Comparison of ENCODE assay signal across 27 cellular contexts in genomic region chr9:12266758-12267157, GRCh38.
"Had no signal": no experiment of that assay in that cellular context is flagged by ENCODE, and none has a peak within 500 bp of the region (broad histone marks: within the 10 kb centered on the region; RNA-seq: fewer than 3 reads in every experiment).

No MANE protein-coding gene starts in this region.

- H3K4me3 ChIP-seq: colonic mucosa, coronary artery, dorsolateral prefrontal cortex, esophagus muscularis mucosa, esophagus squamous epithelium, gastrocnemius medialis, gastroesophageal sphincter, heart left ventricle, heart right ventricle had no signal

- H3K9me3 ChIP-seq: colonic mucosa, esophagus muscularis mucosa, esophagus squamous epithelium, gastrocnemius medialis, gastroesophageal sphincter, heart left ventricle had no signal

- ATAC-seq: effector memory CD8-positive, alpha-beta T cell; esophagus mucosa; foreskin keratinocyte; gastrocnemius medialis; gastroesophageal sphincter; heart left ventricle; heart right ventricle had no signal

- H3K27ac ChIP-seq: colonic mucosa, coronary artery, dorsolateral prefrontal cortex, epithelial cell of prostate, esophagus muscularis mucosa, esophagus squamous epithelium, foreskin keratinocyte, gastrocnemius medialis, gastroesophageal sphincter, heart left ventricle, heart right ventricle had no signal

- DNase-seq: colonic mucosa; cortex of kidney; dermis blood vessel endothelial cell; dorsolateral prefrontal cortex; effector CD4-positive, alpha-beta T cell; effector CD8-positive, alpha-beta T cell; effector memory CD4-positive, alpha-beta T cell; effector memory CD8-positive, alpha-beta T cell; endodermal cell; erythroblast; esophagus squamous epithelium; foreskin fibroblast; foreskin keratinocyte; foreskin melanocyte; gastrocnemius medialis; glutamatergic neuron; head of caudate nucleus; heart left ventricle; heart right ventricle had no signal

- H3K36me3 ChIP-seq: colonic mucosa, esophagus muscularis mucosa, esophagus squamous epithelium, gastrocnemius medialis, gastroesophageal sphincter, heart left ventricle, heart right ventricle had no signal

- FAIRE-seq: colon, endometrium, endothelial cell of umbilical vein had no signal

- H3K27me3 ChIP-seq: colonic mucosa, dorsolateral prefrontal cortex, esophagus muscularis mucosa, esophagus squamous epithelium, foreskin keratinocyte, gastrocnemius medialis, gastroesophageal sphincter, heart left ventricle, heart right ventricle had no signal

- H3K4me1 ChIP-seq: colonic mucosa, esophagus squamous epithelium, foreskin keratinocyte, gastrocnemius medialis, heart left ventricle, heart right ventricle had no signal
